ENCODE assay signal across 19 cellular contexts in the genomic region with DNA sequence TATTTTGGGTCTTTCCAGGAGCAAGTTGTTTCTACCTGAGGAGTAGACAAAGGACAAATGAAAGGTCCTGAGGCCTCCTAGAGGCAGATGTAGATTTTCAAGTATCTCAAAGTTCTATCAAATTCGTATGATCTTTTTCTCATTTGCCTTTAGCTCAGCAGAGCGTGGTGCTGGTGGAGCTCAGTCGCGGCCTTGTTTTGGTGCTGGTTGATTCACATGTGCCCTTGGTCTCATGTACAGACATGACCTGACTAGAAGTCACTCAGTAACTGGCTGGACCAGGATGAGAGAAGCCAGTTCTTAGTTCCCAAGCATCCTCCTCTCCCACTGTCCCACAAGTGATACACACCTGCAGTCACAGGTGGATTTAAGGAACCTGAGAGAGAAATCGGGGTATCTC.
"Had no signal": no experiment of that assay in that cellular context is flagged by ENCODE, and none has a peak within 500 bp of the region (broad histone marks: within the 10 kb centered on the region; RNA-seq: fewer than 3 reads in every experiment).

No MANE protein-coding gene starts in this region.

- H3K9me3 ChIP-seq: left ventricle myocardium inferior, lower lobe of right lung, pancreas, tibial artery, upper lobe of right lung, vagina had no signal

- H3K36me3 ChIP-seq: left ventricle myocardium inferior, lower lobe of right lung, pancreas, tibial artery, upper lobe of right lung, vagina had no signal

- H3K4me3 Mint-ChIP-seq: immature natural killer cell; nephron; stimulated activated naive CD8-positive, alpha-beta T cell treated with anti-CD3 and anti-CD28 coated beads, Interleukin-15, Interleukin-2, amounts not matched to agents 100 ng/mL and 50 ng/mL, for 24 hours had no signal

- H3K27ac Mint-ChIP-seq: immature natural killer cell; nephron; progenitor cell of endocrine pancreas; stimulated activated naive CD8-positive, alpha-beta T cell treated with anti-CD3 and anti-CD28 coated beads, Interleukin-15, Interleukin-2, amounts not matched to agents 100 ng/mL and 50 ng/mL, for 24 hours had no signal

- H3K27me3 ChIP-seq: foreskin keratinocyte, pancreas, tibial artery, upper lobe of right lung, vagina had no signal

- H3K27me3 Mint-ChIP-seq: stimulated activated naive CD8-positive, alpha-beta T cell treated with anti-CD3 and anti-CD28 coated beads, Interleukin-15, Interleukin-2, amounts not matched to agents 100 ng/mL and 50 ng/mL, for 24 hours had no signal

- H3K36me3 Mint-ChIP-seq: immature natural killer cell had no signal

- H3K4me3 ChIP-seq: left ventricle myocardium inferior, lower lobe of right lung, pancreas, tibial artery, upper lobe of right lung, vagina had no signal

- ATAC-seq: foreskin keratinocyte, lower lobe of right lung, pancreas, right cardiac atrium, upper lobe of right lung had no signal

- H3K27ac ChIP-seq: foreskin keratinocyte, left ventricle myocardium inferior, lower lobe of right lung, pancreas, tibial artery, upper lobe of right lung, vagina had no signal

- DNase-seq: cortex of kidney; effector memory CD4-positive, alpha-beta T cell; foreskin keratinocyte; immature natural killer cell; left ventricle myocardium inferior; lower lobe of right lung; mesenchymal stem cell; midbrain; occipital lobe; pancreas; right cardiac atrium; small intestine; stimulated activated CD4-positive, alpha-beta T cell treated with anti-CD3 and anti-CD28 coated beads, Interleukin-12 subunit alpha, Interleukin-12 subunit beta, amount 100 ng/mL, for 4 hours; tibial artery; upper lobe of right lung had no signal

- H3K9me3 Mint-ChIP-seq: immature natural killer cell; nephron; stimulated activated naive CD8-positive, alpha-beta T cell treated with anti-CD3 and anti-CD28 coated beads, Interleukin-15, Interleukin-2, amounts not matched to agents 100 ng/mL and 50 ng/mL, for 24 hours had no signal
